ENCODE assay signal across 8 cellular contexts in the genomic region with DNA sequence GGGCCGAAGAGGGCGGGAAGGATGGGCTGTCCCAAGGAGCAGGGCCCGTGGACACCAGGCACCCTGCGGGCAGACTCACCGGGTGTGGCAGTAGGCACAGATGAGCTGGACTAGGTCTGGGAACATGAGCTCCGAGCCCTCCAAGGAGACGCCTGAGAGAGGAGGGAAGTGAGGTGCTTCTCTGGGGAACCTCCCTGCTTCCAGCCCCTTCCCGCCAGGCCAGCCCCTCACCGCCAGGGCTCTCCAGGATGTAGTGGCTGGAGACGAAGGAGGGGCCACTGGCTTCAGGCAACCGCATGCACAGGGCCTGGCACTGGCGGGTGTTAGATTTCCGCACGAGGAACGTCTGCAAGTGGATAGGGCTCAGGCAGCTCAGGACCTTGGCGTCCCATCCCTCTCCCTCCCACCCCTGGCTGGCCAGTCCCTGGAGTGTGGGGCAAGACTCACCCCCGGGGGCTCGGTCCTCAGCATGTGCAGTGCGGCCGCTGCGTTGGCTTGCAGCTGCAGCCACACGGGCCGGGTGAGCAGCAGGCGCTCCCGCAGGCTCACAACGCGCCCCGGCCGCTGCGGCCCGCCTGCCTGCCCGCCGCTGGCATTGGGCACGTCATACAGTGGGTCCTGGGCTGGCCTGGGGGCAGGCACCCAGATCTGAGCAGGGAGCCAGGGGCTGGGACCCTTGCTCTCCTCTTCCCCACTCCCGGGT. TPM values are rescaled to one million over a fixed set of nuclear protein-coding genes. Genes with fewer than 3 reads are reported as not detected.
DNase-seq lines count a peak whose midpoint lies in the region; ATAC-seq and TF ChIP-seq lines count a peak whose summit lies in the region.

No MANE protein-coding gene starts in this region.

- peak overlapping the region; percentile 39 for H3K9ac ChIP-seq in neural progenitor cell

- H2AFZ ChIP-seq in neural progenitor cell (replicated peaks): no peak overlapping the region

- intact Hi-C loops in activated CD4-positive, alpha-beta T cell treated with anti-CD3 and anti-CD28 coated beads, Interleukin-2, amount 10 ng/mL, durations not matched to agents 24 days and 14 days (cut with micrococcal nuclease): no loop called here

- DNase-seq in activated CD4-positive, alpha-beta T cell treated with anti-CD3 and anti-CD28 coated beads, Interleukin-2, amount 10 ng/mL, durations not matched to agents 24 days and 14 days: no peak
- DNase-seq in activated CD4-positive, alpha-beta T cell treated with anti-CD3 and anti-CD28 coated beads for 1 hour: no peak
- DNase-seq in UCSD-AML1 (lab: John Stamatoyannopoulos, UW; ENCODE audit: unreplicated experiment) (peak; percentile 60), fibroblast of peridontal ligament (ENCODE audit: extremely low read depth) (peak; percentile 52), neural progenitor cell (ENCODE audit: low spot score) (peak; percentile 56), HuH-7.5 (ENCODE audit: low spot score) (no peak)

- peak overlapping the region; percentile 78 for H3K27ac Mint-ChIP-seq in activated CD4-positive, alpha-beta T cell treated with anti-CD3 and anti-CD28 coated beads, Interleukin-2, amount 10 ng/mL, durations not matched to agents 24 days and 14 days
- no peak overlapping the region for H3K27ac Mint-ChIP-seq in neural progenitor cell

- peak overlapping the region; percentile 85 for H3K4me2 ChIP-seq in neural progenitor cell

- H3K4me1 ChIP-seq in neural progenitor cell: peaks cover 11% of the 10 kb centered on the region

- H3K27me3 Mint-ChIP-seq in activated CD4-positive, alpha-beta T cell treated with anti-CD3 and anti-CD28 coated beads, Interleukin-2, amount 10 ng/mL, durations not matched to agents 24 days and 14 days: peaks cover 2% of the 10 kb centered on the region
- peaks cover 3% of the 10 kb centered on the region for H3K27me3 Mint-ChIP-seq in neural progenitor cell (ENCODE audit: insufficient read depth, low read depth)

- peaks cover 5% of the 10 kb centered on the region for H3K27me3 ChIP-seq in neural progenitor cell

- H3K4me1 Mint-ChIP-seq in activated CD4-positive, alpha-beta T cell treated with anti-CD3 and anti-CD28 coated beads, Interleukin-2, amount 10 ng/mL, durations not matched to agents 24 days and 14 days: peaks cover 17% of the 10 kb centered on the region
- H3K4me1 Mint-ChIP-seq in neural progenitor cell: peaks cover 27% of the 10 kb centered on the region

- no peaks in the 10 kb centered on the region for H3K79me2 ChIP-seq in neural progenitor cell (ENCODE audit: low read depth)

- no peak for ATAC-seq in GM19455 (IDR thresholded peaks at IDR 0.05; ENCODE audit: unreplicated experiment)
- ATAC-seq in GM18498 (IDR thresholded peaks at IDR 0.05; ENCODE audit: unreplicated experiment): no peak

- no peaks in the 10 kb centered on the region for H3K9me3 ChIP-seq in neural progenitor cell (ENCODE audit: low read depth)

- TF ChIP-seq CTCF in neural progenitor cell (IDR thresholded peaks at IDR 0.05): no peak

- peak overlapping the region; percentile 49 for H3K4me3 ChIP-seq in neural progenitor cell

- no peak overlapping the region for H3K27ac ChIP-seq in neural progenitor cell

- H3K9me3 Mint-ChIP-seq in activated CD4-positive, alpha-beta T cell treated with anti-CD3 and anti-CD28 coated beads, Interleukin-2, amount 10 ng/mL, durations not matched to agents 24 days and 14 days: no peaks in the 10 kb centered on the region
- H3K9me3 Mint-ChIP-seq in neural progenitor cell: no peaks in the 10 kb centered on the region

- peak overlapping the region; percentile 72 for H3K4me3 Mint-ChIP-seq in activated CD4-positive, alpha-beta T cell treated with anti-CD3 and anti-CD28 coated beads, Interleukin-2, amount 10 ng/mL, durations not matched to agents 24 days and 14 days
- H3K4me3 Mint-ChIP-seq in neural progenitor cell: peak overlapping the region; percentile 90

- peaks cover 5% of the 10 kb centered on the region for H4K20me1 ChIP-seq in neural progenitor cell (ENCODE audit: low read depth)

- H3K36me3 ChIP-seq in neural progenitor cell: no peaks in the 10 kb centered on the region

- peaks cover 12% of the 10 kb centered on the region for H3F3A ChIP-seq in neural progenitor cell (ENCODE audit: low read depth)

- peaks cover 14% of the 10 kb centered on the region for H3K36me3 Mint-ChIP-seq in activated CD4-positive, alpha-beta T cell treated with anti-CD3 and anti-CD28 coated beads, Interleukin-2, amount 10 ng/mL, durations not matched to agents 24 days and 14 days (ENCODE audit: low read depth)
- no peaks in the 10 kb centered on the region for H3K36me3 Mint-ChIP-seq in neural progenitor cell

RNA-seq across cellular contexts. Expression of a gene that starts 0.6 kb away (rescaled TPM):
- total RNA-seq in activated CD4-positive, alpha-beta T cell treated with anti-CD3 and anti-CD28 coated beads, Interleukin-2, amount 10 ng/mL, durations not matched to agents 24 days and 14 days: 0.99 and 1.1 TPM in 2 replicates
- 0.56 and 2.6 TPM in 2 replicates for total RNA-seq in neural progenitor cell (ENCODE audit: low replicate concordance)

RNA-seq across cellular contexts. Expression of a gene that starts 9.2 kb away (rescaled TPM):
- 55.6 and 58.4 TPM in 2 replicates for total RNA-seq in activated CD4-positive, alpha-beta T cell treated with anti-CD3 and anti-CD28 coated beads, Interleukin-2, amount 10 ng/mL, durations not matched to agents 24 days and 14 days
- total RNA-seq in neural progenitor cell (ENCODE audit: low replicate concordance): 16.4 and 34.6 TPM in 2 replicates

RNA-seq across cellular contexts. Expression of a gene that starts 11.7 kb away (rescaled TPM):
- total RNA-seq in activated CD4-positive, alpha-beta T cell treated with anti-CD3 and anti-CD28 coated beads, Interleukin-2, amount 10 ng/mL, durations not matched to agents 24 days and 14 days: 10.8 and 11.1 TPM in 2 replicates
- 40.9 and 57.1 TPM in 2 replicates for total RNA-seq in neural progenitor cell (ENCODE audit: low replicate concordance)

RNA-seq across cellular contexts. Expression of a gene that starts 18.8 kb away (rescaled TPM):
- total RNA-seq in activated CD4-positive, alpha-beta T cell treated with anti-CD3 and anti-CD28 coated beads, Interleukin-2, amount 10 ng/mL, durations not matched to agents 24 days and 14 days: not detected in 2 replicates
- 0.62 and 0.99 TPM in 2 replicates for total RNA-seq in neural progenitor cell (ENCODE audit: low replicate concordance)

RNA-seq across cellular contexts. Expression of a gene that starts 35.9 kb away (rescaled TPM):
- 17.4 and 18.9 TPM in 2 replicates for total RNA-seq in activated CD4-positive, alpha-beta T cell treated with anti-CD3 and anti-CD28 coated beads, Interleukin-2, amount 10 ng/mL, durations not matched to agents 24 days and 14 days
- total RNA-seq in neural progenitor cell (ENCODE audit: low replicate concordance): 6.9 and 15.3 TPM in 2 replicates

Comparison
In these comparisons a context has a peak if more than half of its experiments do, and no peak if none do; other contexts are left out.
1. DNase-seq: peak in UCSD-AML1 (single experiment), fibroblast of peridontal ligament (single experiment) and neural progenitor cell (single experiment); none in activated CD4-positive, alpha-beta T cell treated with anti-CD3 and anti-CD28 coated beads, Interleukin-2, amount 10 ng/mL, durations not matched to agents 24 days and 14 days (single experiment), activated CD4-positive, alpha-beta T cell treated with anti-CD3 and anti-CD28 coated beads for 1 hour (single experiment) and HuH-7.5 (single experiment).